In genomic region chr1:30147188-30147587, GRCh38 we compare ENCODE assay signal across 26 cellular contexts.
DNase-seq lines count a peak whose midpoint lies in the region; ATAC-seq, FAIRE-seq and TF ChIP-seq lines count a peak whose summit lies in the region.
"Had no signal": no experiment of that assay in that cellular context is flagged by ENCODE, and none has a peak within 500 bp of the region (broad histone marks: within the 10 kb centered on the region; RNA-seq: fewer than 3 reads in every experiment).

No MANE protein-coding gene starts in this region.

- H3F3A ChIP-seq in SK-N-SH (replicated peaks; ENCODE audit: insufficient read depth): no peaks in the 10 kb centered on the region

- intact Hi-C loops in A673 (cut with micrococcal nuclease; ENCODE audit: unreplicated experiment): no loop called here
- intact Hi-C loops in K562 (cut with micrococcal nuclease): no loop called here

- H3K27me3 ChIP-seq in A673 (replicated peaks; ENCODE audit: insufficient read depth, low read depth, low read length, poor library complexity) (no peaks in the 10 kb centered on the region), K562 (ENCODE audit: control insufficient read depth in 2 of 2, insufficient read depth in 2 of 2, low read length in 2 of 2) (peaks cover 2 to 12% of the 10 kb centered on the region in 2 experiments; a peak in 2 of 5 replicates), SK-N-SH (ENCODE audit: insufficient read depth) (no peaks in the 10 kb centered on the region)
- H3K27me3 ChIP-seq: BE2C had no signal

- peaks cover 8% of the 10 kb centered on the region for H3K9me3 Mint-ChIP-seq in osteocyte (ENCODE audit: unreplicated experiment)

- TF ChIP-seq CTCF in A673 (conservative IDR thresholded peaks at IDR 0.05; ENCODE audit: low read depth, low read length): no peak
- no peak for TF ChIP-seq CTCF in K562 (IDR thresholded peaks at IDR 0.05 in 2 of 3, conservative IDR thresholded peaks at IDR 0.05 in 1 of 3; ENCODE audit: insufficient read depth in 2 of 3, low read depth in 1 of 3, low read length in 3 of 3)
- no peak for TF ChIP-seq CTCF in osteocyte (IDR thresholded peaks at IDR 0.05)
- TF ChIP-seq CTCF in SK-N-SH (IDR thresholded peaks at IDR 0.05): no peak

- in situ Hi-C loops in K562 (cut with MboI): no loop called here

- H3K27ac Mint-ChIP-seq in osteocyte (ENCODE audit: unreplicated experiment): no peak overlapping the region
- H3K27ac Mint-ChIP-seq: CD4-positive, CD25-positive, alpha-beta regulatory T cell; CD8-positive, alpha-beta T cell had no signal

- TF ChIP-seq POLR2A in K562 (conservative IDR thresholded peaks at IDR 0.05): no peak

- no peaks in the 10 kb centered on the region for H3K36me3 Mint-ChIP-seq in osteocyte (ENCODE audit: unreplicated experiment)
- H3K36me3 Mint-ChIP-seq: CD4-positive, CD25-positive, alpha-beta regulatory T cell; CD8-positive, alpha-beta T cell had no signal

- ATAC-seq in K562: no peak
- no peak for ATAC-seq in GM21529 (IDR thresholded peaks at IDR 0.05; ENCODE audit: unreplicated experiment)
- ATAC-seq in HG03025 (IDR thresholded peaks at IDR 0.05; ENCODE audit: low FRiP score, unreplicated experiment): no peak
- ATAC-seq: CD8-positive, alpha-beta T cell had no signal

- no peak for TF ChIP-seq RAD21 in K562 (CRISPR knock-in tag; conservative IDR thresholded peaks at IDR 0.05 in 1 of 2, IDR thresholded peaks at IDR 0.05 in 1 of 2)
- no peak for TF ChIP-seq RAD21 in SK-N-SH (IDR thresholded peaks at IDR 0.05; ENCODE audit: low read length)

- 1% methylated on average over 7 of the region's 7 CpGs for WGBS in K562 (ENCODE audit: insufficient coverage, low coverage, missing lambda C conversion rate)
- WGBS in SK-N-SH (ENCODE audit: low lambda C conversion rate): 54% methylated on average over 7 of the region's 7 CpGs

- DNase-seq in A673 (ENCODE audit: low spot score) (peak; percentile 50), Daoy (ENCODE audit: low read depth) (peak; percentile 50), K562 (ENCODE audit: extremely low read depth in 1 of 4, low spot score in 3 of 4) (no peak), osteocyte (ENCODE audit: extremely low spot score, unreplicated experiment) (peak; percentile 54), SK-N-SH (no peak), NCI-H748 treated with DMSO at 0.1 percent for 48 hours (lab: John Stamatoyannopoulos, UW) (no peak)
- DNase-seq: ACHN; AML-193; BE2C; Caco-2; CD4-positive, CD25-positive, alpha-beta regulatory T cell; CD8-positive, alpha-beta T cell; DMS153; DND-41; EL; GDM1; GOT3; HCEC 1CT had no signal

- H3K36me3 ChIP-seq in A673 (ENCODE audit: insufficient read depth, low read length, poor library complexity, severe bottlenecking): no peaks in the 10 kb centered on the region
- no peaks in the 10 kb centered on the region for H3K36me3 ChIP-seq in K562 (ENCODE audit: control insufficient read depth, insufficient read depth, low read length)
- no peaks in the 10 kb centered on the region for H3K36me3 ChIP-seq in SK-N-SH (replicated peaks in 1 of 2; ENCODE audit: control insufficient read depth in 1 of 2, insufficient read depth in 2 of 2, low read length in 1 of 2)
- H3K36me3 ChIP-seq: BE2C had no signal

- H3K9me3 ChIP-seq in A673 (ENCODE audit: low read depth, low read length, poor library complexity, severe bottlenecking) (peaks cover 8% of the 10 kb centered on the region), K562 (replicated peaks; ENCODE audit: control insufficient read depth, insufficient read depth, low read depth, low read length) (0 out of 2 replicates have a peak, but pooled peaks cover 2% of the 10 kb centered on the region), SK-N-SH (no peaks in the 10 kb centered on the region)
- H3K9me3 ChIP-seq: BE2C, Caco-2 had no signal

- H3K4me1 Mint-ChIP-seq in osteocyte (ENCODE audit: unreplicated experiment): no peaks in the 10 kb centered on the region
- H3K4me1 Mint-ChIP-seq: CD4-positive, CD25-positive, alpha-beta regulatory T cell had no signal

- BruUV-seq in A673 (replicated peaks; lab: Mats Ljungman, UMichigan) (no TSS peak), K562 (replicated peaks; lab: Mats Ljungman, UMichigan) (no TSS peak)

- H3K4me2 ChIP-seq in K562 (ENCODE audit: insufficient read depth, low read length) (no peak overlapping the region), SK-N-SH (no peak overlapping the region)

- FAIRE-seq in K562 (lab: Jason Lieb, UNC): no peak
- FAIRE-seq: A204.1, GM12891, GM18507, H54 had no signal

- H3K4me3 ChIP-seq in A673 (ENCODE audit: low read depth, low read length, poor library complexity, severe bottlenecking) (no peak overlapping the region), K562 (no peak overlapping the region), SK-N-SH (ENCODE audit: low read depth in 2 of 2, low read length in 1 of 2) (no peak overlapping the region)

- H4K20me1 ChIP-seq in K562 (replicated peaks; ENCODE audit: control insufficient read depth, insufficient read depth, low read length) (no peaks in the 10 kb centered on the region), SK-N-SH (ENCODE audit: insufficient read depth) (no peaks in the 10 kb centered on the region)

- TF ChIP-seq EP300 in K562 (IDR thresholded peaks at IDR 0.05; ENCODE audit: low read length) (no peak), SK-N-SH (IDR thresholded peaks at IDR 0.05; ENCODE audit: borderline replicate concordance in 1 of 2, low read depth in 1 of 2, low read length in 1 of 2) (no peak)

- no peak overlapping the region for H3K9ac ChIP-seq in K562 (ENCODE audit: insufficient read depth in 1 of 2, low read depth in 2 of 2, low read length in 2 of 2)
- no peak overlapping the region for H3K9ac ChIP-seq in SK-N-SH

- H2AFZ ChIP-seq in K562 (ENCODE audit: low read depth, low read length) (no peak overlapping the region), SK-N-SH (ENCODE audit: low read depth) (no peak overlapping the region)

- peak overlapping the region; percentile 55 for H3K27ac ChIP-seq in A673 (ENCODE audit: low read depth, low read length, poor library complexity, severe bottlenecking)
- no peak overlapping the region for H3K27ac ChIP-seq in K562 (ENCODE audit: extremely low read depth, low read depth, low read length)
- H3K27ac ChIP-seq in SK-N-SH (ENCODE audit: low read depth in 2 of 2, low read length in 1 of 2): no peak overlapping the region
- H3K27ac ChIP-seq: 22Rv1, C4-2B had no signal

- CTCF ChIA-PET in A673 (lab: Charles Lee): no interaction called here
- CTCF ChIA-PET in K562 (lab: Yijun Ruan, JAX; ENCODE audit: low intra/inter-chr PET ratio): no interaction called here
- CTCF ChIA-PET in SK-N-SH (lab: Yijun Ruan, JAX): no interaction called here

- H3K4me1 ChIP-seq in A673 (ENCODE audit: insufficient read depth, low read length, poor library complexity, severe bottlenecking) (peaks cover 20% of the 10 kb centered on the region), K562 (replicated peaks in 1 of 2; ENCODE audit: control insufficient read depth in 2 of 2, insufficient read depth in 2 of 2, low read length in 2 of 2) (no peaks in the 10 kb centered on the region), SK-N-SH (ENCODE audit: control insufficient read depth in 1 of 2, insufficient read depth in 2 of 2, low read depth in 1 of 2, low read length in 1 of 2) (no peaks in the 10 kb centered on the region)
- H3K4me1 ChIP-seq: BE2C, Caco-2 had no signal

- no peaks in the 10 kb centered on the region for H3K79me2 ChIP-seq in K562 (ENCODE audit: control insufficient read depth, insufficient read depth, low read length)
- H3K79me2 ChIP-seq in SK-N-SH (ENCODE audit: insufficient read depth): no peaks in the 10 kb centered on the region

- POLR2A ChIA-PET in A673 (lab: Charles Lee; ENCODE audit: low non-redundant PET) (no interaction called here), K562 (lab: Yijun Ruan, JAX) (no interaction called here), SK-N-SH (lab: Yijun Ruan, JAX) (no interaction called here)

- no peaks in the 10 kb centered on the region for H3K9me2 ChIP-seq in SK-N-SH

- H3K4me3 Mint-ChIP-seq in osteocyte (ENCODE audit: unreplicated experiment): no peak overlapping the region
- H3K4me3 Mint-ChIP-seq: CD4-positive, CD25-positive, alpha-beta regulatory T cell; CD8-positive, alpha-beta T cell had no signal

- no peaks in the 10 kb centered on the region for H3K9me1 ChIP-seq in K562 (ENCODE audit: control insufficient read depth, insufficient read depth, low read length)

- peaks cover 2% of the 10 kb centered on the region for H3K27me3 Mint-ChIP-seq in osteocyte (ENCODE audit: unreplicated experiment)

TF ChIP-seq in K562, 482 proteins besides CTCF, POLR2A, EP300 and RAD21:
- TF ChIP-seq PTRF (tag; IDR thresholded peaks at IDR 0.05) (no peak), FOXJ3 (CRISPR knock-in tag; IDR thresholded peaks at IDR 0.05) (no peak), ATF1 (CRISPR knock-in tag; IDR thresholded peaks at IDR 0.05) (no peak), ATF1 (tag; IDR thresholded peaks at IDR 0.05) (peak; percentile 50), NRF1 (conservative IDR thresholded peaks at IDR 0.05 in 1 of 2, IDR thresholded peaks at IDR 0.05 in 1 of 2) (peak; percentile 51 to 59; a peak in 3 of 4 replicates)
TF ChIP-seq in K562: peak in this region for 2.

TF ChIP-seq in SK-N-SH, 30 proteins besides CTCF, POLR2A, EP300 and RAD21:
- no peak for TF ChIP-seq SMC3 (IDR thresholded peaks at IDR 0.05; ENCODE audit: low read depth, low read length)
TF ChIP-seq in SK-N-SH: peak in this region for 0.

Comparison
In these comparisons a context has a peak if more than half of its experiments do, and no peak if none do; other contexts are left out.
1. DNase-seq: peak in A673 (single experiment), Daoy (single experiment) and osteocyte (single experiment); none in K562 (0 of 4), SK-N-SH (single experiment) and NCI-H748 treated with DMSO at 0.1 percent for 48 hours (single experiment).